In the genomic region with DNA sequence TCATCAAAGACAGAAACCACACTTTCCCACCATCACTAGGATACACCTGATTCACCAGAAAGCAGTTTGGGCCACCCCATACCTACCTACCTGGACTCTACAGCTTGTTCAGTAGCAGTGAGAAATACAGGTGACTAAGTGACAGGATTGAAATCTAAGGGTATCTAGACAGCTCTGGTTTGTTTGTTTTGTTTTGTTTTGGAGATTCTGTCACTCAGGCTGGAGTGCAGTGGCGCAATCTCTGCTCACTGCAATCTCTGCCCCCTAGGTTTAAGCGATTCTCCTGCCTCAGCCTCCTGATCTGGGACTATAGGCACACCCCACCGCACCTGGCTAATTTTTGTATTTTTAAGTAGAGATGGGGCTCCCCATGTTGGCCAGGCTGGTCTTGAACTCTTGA, we compare ENCODE assay signal across 1 cellular context.
TF ChIP-seq lines count a peak whose summit lies in the region.

No MANE protein-coding gene starts in this region.

TF ChIP-seq in GM12878, 131 proteins besides CTCF, POLR2A, EP300 and RAD21:
- TF ChIP-seq, protein P1, sequence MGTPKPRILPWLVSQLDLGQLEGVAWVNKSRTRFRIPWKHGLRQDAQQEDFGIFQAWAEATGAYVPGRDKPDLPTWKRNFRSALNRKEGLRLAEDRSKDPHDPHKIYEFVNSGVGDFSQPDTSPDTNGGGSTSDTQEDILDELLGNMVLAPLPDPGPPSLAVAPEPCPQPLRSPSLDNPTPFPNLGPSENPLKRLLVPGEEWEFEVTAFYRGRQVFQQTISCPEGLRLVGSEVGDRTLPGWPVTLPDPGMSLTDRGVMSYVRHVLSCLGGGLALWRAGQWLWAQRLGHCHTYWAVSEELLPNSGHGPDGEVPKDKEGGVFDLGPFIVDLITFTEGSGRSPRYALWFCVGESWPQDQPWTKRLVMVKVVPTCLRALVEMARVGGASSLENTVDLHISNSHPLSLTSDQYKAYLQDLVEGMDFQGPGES (IDR thresholded peaks at IDR 0.05): no peak
- TF ChIP-seq IKZF1 (conservative IDR thresholded peaks at IDR 0.05) (no peak), RBBP5 (conservative IDR thresholded peaks at IDR 0.05) (no peak), PKNOX1 (IDR thresholded peaks at IDR 0.05) (no peak), ZNF24 (IDR thresholded peaks at IDR 0.05) (no peak), POU2F2 (IDR thresholded peaks at IDR 0.05; ENCODE audit: borderline replicate concordance, low read depth, low read length) (no peak), SREBF2 (IDR thresholded peaks at IDR 0.05; ENCODE audit: low read length) (no peak), BCL11A (IDR thresholded peaks at IDR 0.05; ENCODE audit: low read depth, low read length) (no peak)
